10 cellular contexts compared by ENCODE assay signal in genomic region chr19:48739835-48740704, GRCh38. TPM values are rescaled to one million over a fixed set of nuclear protein-coding genes. Genes with fewer than 3 reads are reported as not detected.
DNase-seq lines count a peak whose midpoint lies in the region; ATAC-seq and TF ChIP-seq lines count a peak whose summit lies in the region.
"Had no signal": no experiment of that assay in that cellular context is flagged by ENCODE, and none has a peak within 500 bp of the region (broad histone marks: within the 10 kb centered on the region; RNA-seq: fewer than 3 reads in every experiment).

TSS of gene RASIP1 (minus strand) at chr19:48740610. CDS start at chr19:48740282, 328 bp downstream.

- in situ Hi-C loops in transverse colon (cut with MboI; ENCODE audit: low pct_ligation_motif_present in 1 of 4, low pct_unique_long_range_greater_than_20kb in 1 of 4, low sequenced_read_pairs in 3 of 4) = loop anchor here in 1 of 4 donors (10.0 kb wide), 1 partner anchor 95 kb away; the partner anchor contains the start of gene CA11

- no peak for TF ChIP-seq POLR2A in transverse colon (IDR thresholded peaks at IDR 0.05)

- H3K27ac ChIP-seq in cingulate gyrus (ENCODE audit: low read depth, low read length) (peak within 1 kb of the TSS; percentile 60), transverse colon (peak within 1 kb of the TSS; percentile 68 to 75 (median 69))

- no peak for TF ChIP-seq EP300 in transverse colon (IDR thresholded peaks at IDR 0.05; ENCODE audit: low read depth)

- no peaks in the 10 kb centered on the region for H3K36me3 ChIP-seq in transverse colon

- intact Hi-C loops in transverse colon (cut with DNase I; ENCODE audit: low total_unique reads) = loop anchor here (5.0 to 10.0 kb wide), 2 partner anchors 65 to 93 kb away; partner anchors contain the start of genes CA11 and NTN5

- DNase-seq in NCI-H510A treated with DMSO at 0.1 percent for 48 hours (lab: John Stamatoyannopoulos, UW) (peak; percentile 37), NCI-H510A (lab: John Stamatoyannopoulos, UW) (no peak), lung microvascular endothelial cell (ENCODE audit: low read depth in 2 of 2) (peak; percentile 62 to 71), transverse colon (no peak), NCI-H2029 treated with DMSO at 0.1 percent for 48 hours (lab: John Stamatoyannopoulos, UW) (no peak), T-helper 9 cell (no peak)
- DNase-seq: activated effector memory CD4-positive, alpha-beta T cell treated with Interleukin-2 at 50 U/mL for 16 hours; stimulated activated CD4-positive, alpha-beta T cell treated with anti-CD3 and anti-CD28 coated beads, Interleukin-4, amount 100 ng/mL, for 24 hours had no signal

- H3K4me1 ChIP-seq in transverse colon = peaks cover 0 to 30% (median 10%) of the 10 kb centered on the region in 4 donors

- WGBS in transverse colon (ENCODE audit: low coverage in 1 of 2), 2 donors = 70% methylated on average over 27 of the region's 27 CpGs; no CpG with 5 or more reads in 1 of the 2 donors

- H3K4me3 ChIP-seq in transverse colon = peak within 1 kb of the TSS in 3 of 4 donors; percentile 38 to 60 (median 52)

- H3K27me3 ChIP-seq in transverse colon = peaks cover 20% of the 10 kb centered on the region

- TF ChIP-seq CTCF in transverse colon (IDR thresholded peaks at IDR 0.05) = no peak

- no peaks in the 10 kb centered on the region for H3K9me3 ChIP-seq in transverse colon

- no peak for ATAC-seq in GM21825 (IDR thresholded peaks at IDR 0.05; ENCODE audit: unreplicated experiment)

RNA-seq across cellular contexts. Expression of gene RASIP1, which starts in this region (rescaled TPM):
- total RNA-seq in lung microvascular endothelial cell (51.4 and 74.0 TPM in 2 replicates), transverse colon (10 to 100 TPM in 2 of 4 donors, 1 to 10 TPM in 2; 3.0 to 11.1 (median 7.0) TPM)

Comparison
In these comparisons a context has a peak if more than half of its experiments do, and no peak if none do; other contexts are left out.
1. DNase-seq: peak in NCI-H510A treated with DMSO at 0.1 percent for 48 hours (single experiment) and lung microvascular endothelial cell (2 of 2); none in NCI-H510A (single experiment), transverse colon (single experiment), NCI-H2029 treated with DMSO at 0.1 percent for 48 hours (single experiment) and T-helper 9 cell (single experiment).